15 cellular contexts compared by ENCODE assay signal in genomic region chr6:25637946-25638345, GRCh38. TPM values are rescaled to one million over a fixed set of nuclear protein-coding genes. Genes with fewer than 3 reads are reported as not detected.
DNase-seq lines count a peak whose midpoint lies in the region; ATAC-seq, FAIRE-seq and TF ChIP-seq lines count a peak whose summit lies in the region.
"Had no signal": no experiment of that assay in that cellular context is flagged by ENCODE, and none has a peak within 500 bp of the region (broad histone marks: within the 10 kb centered on the region; RNA-seq: fewer than 3 reads in every experiment).

No MANE protein-coding gene starts in this region.

- no peaks in the 10 kb centered on the region for H3K36me3 Mint-ChIP-seq in progenitor cell of endocrine pancreas (ENCODE audit: insufficient read depth)

- no peak overlapping the region for H3K4me3 Mint-ChIP-seq in progenitor cell of endocrine pancreas (ENCODE audit: low read depth)

- H3K4me3 ChIP-seq in bronchial epithelial cell (ENCODE audit: low read depth, low read length) (no peak overlapping the region), adrenal gland (no peak overlapping the region)

- intact Hi-C loops in adrenal gland (cut with DNase I): no loop called here

- no peaks in the 10 kb centered on the region for H3K36me3 ChIP-seq in bronchial epithelial cell (ENCODE audit: control insufficient read depth, insufficient read depth, low read length)
- no peaks in the 10 kb centered on the region for H3K36me3 ChIP-seq in adrenal gland (replicated peaks in 1 of 2)

- H3K9me3 ChIP-seq in adrenal gland (replicated peaks in 1 of 3): no peaks in the 10 kb centered on the region

- FAIRE-seq in bronchial epithelial cell (lab: Jason Lieb, UNC): no peak
- FAIRE-seq: astrocyte had no signal

- peak overlapping the region; percentile 26 for H3K27ac Mint-ChIP-seq in progenitor cell of endocrine pancreas

- ATAC-seq in stimulated activated naive CD8-positive, alpha-beta T cell treated with anti-CD3 and anti-CD28 coated beads, Interleukin-15, Interleukin-2, amounts not matched to agents 100 U/mL and 50 U/mL, for 24 hours: no peak
- ATAC-seq: right cardiac atrium had no signal

- H3K4me1 Mint-ChIP-seq in progenitor cell of endocrine pancreas (ENCODE audit: low read depth): peaks cover 54% of the 10 kb centered on the region

- no peak overlapping the region for H3K27ac ChIP-seq in adrenal gland

- H3K27me3 Mint-ChIP-seq in progenitor cell of endocrine pancreas: no peaks in the 10 kb centered on the region

- TF ChIP-seq POLR2A in adrenal gland (IDR thresholded peaks at IDR 0.05): no peak

- WGBS in adrenal gland, 4 donors: 55 to 75% (median 64%) methylated on average over 3 to 4 of the region's 4 CpGs

- no peaks in the 10 kb centered on the region for H3K4me1 ChIP-seq in adrenal gland (replicated peaks in 1 of 2)

- DNase-seq in NCI-H2171 treated with DMSO at 0.1 percent for 48 hours (lab: John Stamatoyannopoulos, UW) (peak; percentile 30), NCI-H2171 (lab: John Stamatoyannopoulos, UW) (no peak), NCI-H2227 treated with DMSO at 0.1 percent for 48 hours (lab: John Stamatoyannopoulos, UW) (peak; percentile 94), bronchial epithelial cell (ENCODE audit: low read depth) (peak; percentile 15), progenitor cell of endocrine pancreas (ENCODE audit: low spot score, unreplicated experiment) (peak; percentile 22), AG20443 (ENCODE audit: low spot score) (no peak), adrenal gland (no peak)
- DNase-seq in stimulated activated naive CD8-positive, alpha-beta T cell treated with anti-CD3 and anti-CD28 coated beads, Interleukin-15, Interleukin-2, amounts not matched to agents 100 U/mL and 50 U/mL, for 24 hours: no peak
- DNase-seq: 8988T; activated CD4-positive, CD25-positive, alpha-beta regulatory T cell; activated T-cell treated with anti-CD3 and anti-CD28 coated beads, Interleukin-2, amount 50 U/mL, for 1 hour; DMS 273 treated with DMSO at 0.1 percent for 48 hours; right cardiac atrium; SIG-M5 had no signal

- H3K9me3 Mint-ChIP-seq in progenitor cell of endocrine pancreas (ENCODE audit: low read depth): no peaks in the 10 kb centered on the region

- H3K27me3 ChIP-seq in bronchial epithelial cell (ENCODE audit: control insufficient read depth, insufficient read depth, low read length) (peaks cover 2% of the 10 kb centered on the region), adrenal gland (peaks cover 13% of the 10 kb centered on the region)

- TF ChIP-seq CTCF in bronchial epithelial cell (IDR thresholded peaks at IDR 0.05; ENCODE audit: insufficient read depth, low read length, severe bottlenecking) (peak; percentile 38), progenitor cell of endocrine pancreas (IDR thresholded peaks at IDR 0.05; ENCODE audit: unreplicated experiment) (peak; percentile 35), adrenal gland (IDR thresholded peaks at IDR 0.05) (no peak)

RNA-seq across cellular contexts. Expression of gene SCGN, which starts 14.1 kb away (rescaled TPM):
- total RNA-seq in bronchial epithelial cell (not detected in 2 replicates), progenitor cell of endocrine pancreas (95.0 and 97.2 TPM in 2 replicates), adrenal gland (1 to 10 TPM in 4 of 8 donors, under 1 TPM in 4; 0.19 to 3.7 (median 1.2) TPM)
- polyA plus RNA-seq in adrenal gland: 1 to 10 TPM in 1 of 3 donors, under 1 TPM in 2; 0.80 to 2.4 (median 0.91) TPM
- total RNA-seq: astrocyte had no signal

Comparison
In these comparisons a context has a peak if more than half of its experiments do, and no peak if none do; other contexts are left out.
1. DNase-seq: peak in NCI-H2171 treated with DMSO at 0.1 percent for 48 hours (single experiment), NCI-H2227 treated with DMSO at 0.1 percent for 48 hours (single experiment), bronchial epithelial cell (single experiment) and progenitor cell of endocrine pancreas (single experiment); none in NCI-H2171 (single experiment), AG20443 (single experiment), stimulated activated naive CD8-positive, alpha-beta T cell treated with anti-CD3 and anti-CD28 coated beads, Interleukin-15, Interleukin-2, amounts not matched to agents 100 U/mL and 50 U/mL, for 24 hours (single experiment) and adrenal gland (0 of 7).
2. CTCF ChIP-seq: peak in bronchial epithelial cell (single experiment) and progenitor cell of endocrine pancreas (single experiment); none in adrenal gland (0 of 6).
3. RNA of gene SCGN, which starts 14.1 kb away (total RNA-seq): 95.0 to 97.2 TPM in progenitor cell of endocrine pancreas; 0.19 to 3.7 TPM in adrenal gland and not detected in bronchial epithelial cell; every median in the first group is over 10 times any median in the second.